In genomic region chr3:184715943-184716651, GRCh38 we compare ENCODE assay signal across 13 cellular contexts. TPM values are rescaled to one million over a fixed set of nuclear protein-coding genes. Genes with fewer than 3 reads are reported as not detected.
DNase-seq lines count a peak whose midpoint lies in the region; ATAC-seq and TF ChIP-seq lines count a peak whose summit lies in the region.
"Had no signal": no experiment of that assay in that cellular context is flagged by ENCODE, and none has a peak within 500 bp of the region (broad histone marks: within the 10 kb centered on the region; RNA-seq: fewer than 3 reads in every experiment).

No MANE protein-coding gene starts in this region.

- ATAC-seq in GM21737 (IDR thresholded peaks at IDR 0.05; ENCODE audit: unreplicated experiment): no peak
- ATAC-seq in activated naive CD8-positive, alpha-beta T cell treated with anti-CD3 and anti-CD28 coated beads, Interleukin-2, amount 50 U/mL, for 24 hours: no peak
- ATAC-seq: stimulated activated naive CD8-positive, alpha-beta T cell treated with anti-CD3 and anti-CD28 coated beads, Interleukin-15, amount 100 ng/mL, for 72 hours had no signal

- TF ChIP-seq CTCF in brain (conservative IDR thresholded peaks at IDR 0.05): no peak
- no peak for TF ChIP-seq CTCF in smooth muscle cell (IDR thresholded peaks at IDR 0.05; ENCODE audit: borderline replicate concordance, insufficient read depth, poor library complexity, severe bottlenecking)

- H2AFZ ChIP-seq in GM23248 (peak overlapping the region; percentile 79), smooth muscle cell (ENCODE audit: low read depth) (peak overlapping the region; percentile 65)

- in situ Hi-C loops in GM23248 (cut with MboI): no loop called here

- DNase-seq in GM23248 (peak; percentile 47), smooth muscle cell (lab: John Stamatoyannopoulos, UW; ENCODE audit: unreplicated experiment) (no peak), hippocampal formation (lab: John Stamatoyannopoulos, UW) (no peak)
- no peak for DNase-seq in stimulated activated CD4-positive, alpha-beta T cell treated with anti-CD3 and anti-CD28 coated beads, Interleukin-1b, Interleukin-23, amount 100 ng/mL, for 48 hours
- DNase-seq in activated naive CD8-positive, alpha-beta T cell treated with anti-CD3 and anti-CD28 coated beads, Interleukin-2, amount 50 U/mL, for 24 hours: no peak
- DNase-seq: activated CD4-positive, CD25-positive, alpha-beta regulatory T cell; Caco-2; NCI-H2171; stimulated activated naive CD8-positive, alpha-beta T cell treated with anti-CD3 and anti-CD28 coated beads, Interleukin-15, amount 100 ng/mL, for 72 hours had no signal

- peaks cover 16% of the 10 kb centered on the region for H3K27me3 Mint-ChIP-seq in brain
- peaks cover 2% of the 10 kb centered on the region for H3K27me3 Mint-ChIP-seq in activated naive CD8-positive, alpha-beta T cell treated with anti-CD3 and anti-CD28 coated beads, Interleukin-2, amount 50 U/mL, for 24 hours
- H3K27me3 Mint-ChIP-seq: activated naive CD4-positive, alpha-beta T cell treated with anti-CD3 and anti-CD28 coated beads, Interleukin-2, amount 50 U/mL, for 24 hours had no signal

- H3K36me3 ChIP-seq in GM23248 (ENCODE audit: low read depth): no peaks in the 10 kb centered on the region
- H3K36me3 ChIP-seq in smooth muscle cell (ENCODE audit: low read depth): no peaks in the 10 kb centered on the region

- peak overlapping the region; percentile 84 to 98 (median 96) for H3K27ac Mint-ChIP-seq in brain
- no peak overlapping the region for H3K27ac Mint-ChIP-seq in activated naive CD8-positive, alpha-beta T cell treated with anti-CD3 and anti-CD28 coated beads, Interleukin-2, amount 50 U/mL, for 24 hours
- H3K27ac Mint-ChIP-seq: activated naive CD4-positive, alpha-beta T cell treated with anti-CD3 and anti-CD28 coated beads, Interleukin-2, amount 50 U/mL, for 24 hours; stimulated activated naive CD8-positive, alpha-beta T cell treated with anti-CD3 and anti-CD28 coated beads, Interleukin-15, amount 100 ng/mL, for 72 hours had no signal

- peak overlapping the region; percentile 70 for H3K4me2 ChIP-seq in GM23248 (ENCODE audit: unreplicated experiment)
- H3K4me2 ChIP-seq in smooth muscle cell: peak overlapping the region; percentile 78

- H3K4me3 Mint-ChIP-seq in brain: peak overlapping the region; percentile 49 to 78 (median 73)
- H3K4me3 Mint-ChIP-seq in activated naive CD8-positive, alpha-beta T cell treated with anti-CD3 and anti-CD28 coated beads, Interleukin-2, amount 50 U/mL, for 24 hours: no peak overlapping the region
- H3K4me3 Mint-ChIP-seq: activated naive CD4-positive, alpha-beta T cell treated with anti-CD3 and anti-CD28 coated beads, Interleukin-2, amount 50 U/mL, for 24 hours; stimulated activated naive CD8-positive, alpha-beta T cell treated with anti-CD3 and anti-CD28 coated beads, Interleukin-15, amount 100 ng/mL, for 72 hours had no signal

- no peaks in the 10 kb centered on the region for H3K9me2 ChIP-seq in GM23248 (ENCODE audit: insufficient read depth)

- 57% methylated on average over 8 of the region's 8 CpGs for WGBS in GM23248 (ENCODE audit: low coverage in 1 of 2, low lambda C conversion rate in 2 of 2, missing lambda C conversion rate in 2 of 2), 2 experiments
- 55% methylated on average over 8 of the region's 8 CpGs for WGBS in smooth muscle cell (ENCODE audit: low lambda C conversion rate)

- H3K4me1 Mint-ChIP-seq in brain: peaks cover 78% of the 10 kb centered on the region
- H3K4me1 Mint-ChIP-seq in activated naive CD8-positive, alpha-beta T cell treated with anti-CD3 and anti-CD28 coated beads, Interleukin-2, amount 50 U/mL, for 24 hours: peaks cover 12% of the 10 kb centered on the region

- peaks cover 3% of the 10 kb centered on the region for H3K36me3 Mint-ChIP-seq in brain
- no peaks in the 10 kb centered on the region for H3K36me3 Mint-ChIP-seq in activated naive CD8-positive, alpha-beta T cell treated with anti-CD3 and anti-CD28 coated beads, Interleukin-2, amount 50 U/mL, for 24 hours (ENCODE audit: low read depth)
- H3K36me3 Mint-ChIP-seq: activated naive CD4-positive, alpha-beta T cell treated with anti-CD3 and anti-CD28 coated beads, Interleukin-2, amount 50 U/mL, for 24 hours had no signal

- H3K9me3 ChIP-seq in GM23248 (ENCODE audit: low read depth) (no peaks in the 10 kb centered on the region), smooth muscle cell (replicated peaks; ENCODE audit: low read depth) (no peaks in the 10 kb centered on the region)
- H3K9me3 ChIP-seq: Caco-2 had no signal

- H3K79me2 ChIP-seq in GM23248 (ENCODE audit: insufficient read depth): peaks cover under 1% of the 10 kb centered on the region; the same call in 1 of the 2 replicates
- H3K79me2 ChIP-seq in smooth muscle cell (ENCODE audit: low read depth): peaks cover under 1% of the 10 kb centered on the region

- H3K9ac ChIP-seq in GM23248: peak overlapping the region; percentile 41; the same call in 1 of the 2 replicates
- peak overlapping the region; percentile 64 for H3K9ac ChIP-seq in smooth muscle cell (ENCODE audit: low read depth)

- no peaks in the 10 kb centered on the region for H3K9me3 Mint-ChIP-seq in brain
- no peaks in the 10 kb centered on the region for H3K9me3 Mint-ChIP-seq in activated naive CD8-positive, alpha-beta T cell treated with anti-CD3 and anti-CD28 coated beads, Interleukin-2, amount 50 U/mL, for 24 hours
- H3K9me3 Mint-ChIP-seq: activated naive CD4-positive, alpha-beta T cell treated with anti-CD3 and anti-CD28 coated beads, Interleukin-2, amount 50 U/mL, for 24 hours; stimulated activated naive CD8-positive, alpha-beta T cell treated with anti-CD3 and anti-CD28 coated beads, Interleukin-15, amount 100 ng/mL, for 72 hours had no signal

- H3K27me3 ChIP-seq in GM23248 (replicated peaks; ENCODE audit: insufficient read depth) (no peaks in the 10 kb centered on the region), layer of hippocampus (ENCODE audit: control insufficient read depth, insufficient read depth, low read length) (no peaks in the 10 kb centered on the region), smooth muscle cell (ENCODE audit: low read depth) (no peaks in the 10 kb centered on the region)

- H3F3A ChIP-seq in GM23248 (ENCODE audit: insufficient read depth) (peaks cover 17% of the 10 kb centered on the region), smooth muscle cell (ENCODE audit: low read depth) (peaks cover 6% of the 10 kb centered on the region)

- H3K27ac ChIP-seq in GM23248: peak overlapping the region; percentile 49
- H3K27ac ChIP-seq in layer of hippocampus (ENCODE audit: low read depth, low read length): peak overlapping the region; percentile 63
- peak overlapping the region; percentile 92 for H3K27ac ChIP-seq in smooth muscle cell (ENCODE audit: low read depth)

- H3K4me3 ChIP-seq in GM23248: peak overlapping the region; percentile 31
- H3K4me3 ChIP-seq in smooth muscle cell: no peak overlapping the region

- H3K4me1 ChIP-seq in GM23248 (ENCODE audit: insufficient read depth) (peaks cover 26% of the 10 kb centered on the region), smooth muscle cell (ENCODE audit: low read depth) (peaks cover 31% of the 10 kb centered on the region)
- H3K4me1 ChIP-seq: Caco-2 had no signal

- no peaks in the 10 kb centered on the region for H4K20me1 ChIP-seq in GM23248 (ENCODE audit: insufficient read depth)
- no peaks in the 10 kb centered on the region for H4K20me1 ChIP-seq in smooth muscle cell (ENCODE audit: low read depth)

RNA-seq across cellular contexts. Expression of gene MAGEF1, which starts 4.2 kb away (rescaled TPM):
- 25.0 and 38.9 TPM in 2 replicates for total RNA-seq in GM23248 (2014; rRNA removed; shearing (Covaris generic))
- polyA plus RNA-seq in GM23248 (2016; fragmentation: Nextera tagmentation; extraction: Ambion mirVana) (38.7 and 39.0 TPM in 2 replicates), brain (ENCODE audit: insufficient read depth, low read depth, low replicate concordance) (98.8 TPM), smooth muscle cell (52.7 and 59.8 TPM in 2 replicates)
- 37.0 and 44.8 TPM in 2 replicates for total RNA-seq in smooth muscle cell
